In genomic region chr5:159414021-159414420, GRCh38 we compare ENCODE assay signal across 20 cellular contexts.
"Had no signal": no experiment of that assay in that cellular context is flagged by ENCODE, and none has a peak within 500 bp of the region (broad histone marks: within the 10 kb centered on the region; RNA-seq: fewer than 3 reads in every experiment).

No MANE protein-coding gene starts in this region.

- H3K27me3 ChIP-seq: adrenal gland, ascending aorta, brain microvascular endothelial cell, dorsolateral prefrontal cortex, esophagus muscularis mucosa, thyroid gland, upper lobe of right lung had no signal

- DNase-seq: activated CD4-positive, alpha-beta T cell treated with anti-CD3 and anti-CD28 coated beads for 1 hour; activated CD4-positive, alpha-beta T cell treated with anti-CD3 and anti-CD28 coated beads, Interleukin-2, amount 50 U/mL, for 1 hour; activated CD8-positive, alpha-beta T cell treated with anti-CD3 and anti-CD28 coated beads, Interleukin-2, amount 10 ng/mL, durations not matched to agents 7 days and 5 days; activated gamma-delta T cell; adrenal gland; brain microvascular endothelial cell; dorsolateral prefrontal cortex; hippocampal formation; kidney glomerular epithelial cell; left ventricle myocardium inferior; midbrain; right cardiac atrium; stimulated activated CD4-positive, alpha-beta T cell treated with anti-CD3 and anti-CD28 coated beads, Interleukin-4, amount 100 ng/mL, for 24 hours; stimulated activated naive CD8-positive, alpha-beta T cell treated with anti-CD3 and anti-CD28 coated beads, Interleukin-15, Interleukin-2, amounts not matched to agents 100 U/mL and 50 U/mL, for 24 hours; thyroid gland; upper lobe of right lung; WERI-Rb-1 had no signal

- ATAC-seq: activated CD8-positive, alpha-beta T cell treated with anti-CD3 and anti-CD28 coated beads, Interleukin-2, amount 10 ng/mL, durations not matched to agents 7 days and 5 days; activated naive CD4-positive, alpha-beta T cell treated with anti-CD3 and anti-CD28 coated beads, Interleukin-2, amount 50 U/mL, for 72 hours; right cardiac atrium; stimulated activated naive CD8-positive, alpha-beta T cell treated with anti-CD3 and anti-CD28 coated beads, Interleukin-15, Interleukin-2, amounts not matched to agents 100 U/mL and 50 U/mL, for 24 hours; upper lobe of right lung had no signal

- H3K36me3 ChIP-seq: adrenal gland, ascending aorta, brain microvascular endothelial cell, esophagus muscularis mucosa, left ventricle myocardium inferior, thyroid gland, upper lobe of right lung, WERI-Rb-1 had no signal

- H3K4me3 ChIP-seq: adrenal gland, ascending aorta, dorsolateral prefrontal cortex, esophagus muscularis mucosa, left ventricle myocardium inferior, thyroid gland, upper lobe of right lung had no signal
